ENCODE assay signal across 1 cellular context in the genomic region with DNA sequence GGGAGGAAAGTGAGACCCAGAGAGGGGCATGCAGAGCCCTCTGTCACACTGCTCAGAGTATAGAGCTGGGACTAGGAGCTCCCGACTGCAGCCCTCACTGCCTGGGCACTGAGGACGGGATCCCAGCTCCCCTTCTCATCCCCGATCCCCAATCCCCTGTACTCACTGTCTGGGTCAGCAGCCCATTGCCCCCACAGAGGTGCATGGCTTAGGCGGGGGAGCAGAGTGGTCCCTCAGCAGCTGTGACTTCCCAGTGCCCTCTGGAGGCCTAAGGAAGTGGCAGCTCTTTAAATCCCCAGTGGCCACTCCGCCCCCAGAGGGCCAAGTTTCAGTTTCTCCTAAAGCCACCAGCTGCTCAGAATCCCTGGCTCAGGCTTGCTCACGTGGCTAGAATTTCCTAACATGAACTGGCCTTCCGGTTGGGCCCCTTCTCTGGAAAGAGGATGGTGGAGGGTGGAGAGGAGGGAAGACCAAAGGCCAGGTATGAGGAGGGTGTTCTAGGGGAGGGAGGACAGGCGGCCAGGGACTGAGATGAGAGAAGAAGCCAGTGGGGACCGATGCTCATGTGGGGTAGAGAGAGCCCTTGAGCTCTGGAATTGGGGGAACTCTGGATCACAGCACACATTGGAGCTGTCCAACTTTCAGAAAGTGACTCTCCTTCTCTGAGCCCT.
A peak's percentile ranks its signal among the peaks of the same experiment; 100 is the strongest.
TF ChIP-seq lines count a peak whose summit lies in the region.

A gene with protein sequence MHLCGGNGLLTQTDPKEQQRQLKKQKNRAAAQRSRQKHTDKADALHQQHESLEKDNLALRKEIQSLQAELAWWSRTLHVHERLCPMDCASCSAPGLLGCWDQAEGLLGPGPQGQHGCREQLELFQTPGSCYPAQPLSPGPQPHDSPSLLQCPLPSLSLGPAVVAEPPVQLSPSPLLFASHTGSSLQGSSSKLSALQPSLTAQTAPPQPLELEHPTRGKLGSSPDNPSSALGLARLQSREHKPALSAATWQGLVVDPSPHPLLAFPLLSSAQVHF (minus strand): TSS at position 262 of the 671 bp plus-strand sequence. CDS start 57 bp downstream, at position 205.

TF ChIP-seq in HepG2, 621 proteins besides CTCF, POLR2A, EP300 and RAD21 (continued from another document and continues in another):
- TF ChIP-seq, protein P1, sequence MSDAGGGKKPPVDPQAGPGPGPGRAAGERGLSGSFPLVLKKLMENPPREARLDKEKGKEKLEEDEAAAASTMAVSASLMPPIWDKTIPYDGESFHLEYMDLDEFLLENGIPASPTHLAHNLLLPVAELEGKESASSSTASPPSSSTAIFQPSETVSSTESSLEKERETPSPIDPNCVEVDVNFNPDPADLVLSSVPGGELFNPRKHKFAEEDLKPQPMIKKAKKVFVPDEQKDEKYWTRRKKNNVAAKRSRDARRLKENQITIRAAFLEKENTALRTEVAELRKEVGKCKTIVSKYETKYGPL (CRISPR knock-in tag; IDR thresholded peaks at IDR 0.05): no peak
- peak; percentile 68; the same call in 1 of the 2 replicates for TF ChIP-seq KLF6 (CRISPR knock-in tag; IDR thresholded peaks at IDR 0.05)
- TF ChIP-seq, protein P2, sequence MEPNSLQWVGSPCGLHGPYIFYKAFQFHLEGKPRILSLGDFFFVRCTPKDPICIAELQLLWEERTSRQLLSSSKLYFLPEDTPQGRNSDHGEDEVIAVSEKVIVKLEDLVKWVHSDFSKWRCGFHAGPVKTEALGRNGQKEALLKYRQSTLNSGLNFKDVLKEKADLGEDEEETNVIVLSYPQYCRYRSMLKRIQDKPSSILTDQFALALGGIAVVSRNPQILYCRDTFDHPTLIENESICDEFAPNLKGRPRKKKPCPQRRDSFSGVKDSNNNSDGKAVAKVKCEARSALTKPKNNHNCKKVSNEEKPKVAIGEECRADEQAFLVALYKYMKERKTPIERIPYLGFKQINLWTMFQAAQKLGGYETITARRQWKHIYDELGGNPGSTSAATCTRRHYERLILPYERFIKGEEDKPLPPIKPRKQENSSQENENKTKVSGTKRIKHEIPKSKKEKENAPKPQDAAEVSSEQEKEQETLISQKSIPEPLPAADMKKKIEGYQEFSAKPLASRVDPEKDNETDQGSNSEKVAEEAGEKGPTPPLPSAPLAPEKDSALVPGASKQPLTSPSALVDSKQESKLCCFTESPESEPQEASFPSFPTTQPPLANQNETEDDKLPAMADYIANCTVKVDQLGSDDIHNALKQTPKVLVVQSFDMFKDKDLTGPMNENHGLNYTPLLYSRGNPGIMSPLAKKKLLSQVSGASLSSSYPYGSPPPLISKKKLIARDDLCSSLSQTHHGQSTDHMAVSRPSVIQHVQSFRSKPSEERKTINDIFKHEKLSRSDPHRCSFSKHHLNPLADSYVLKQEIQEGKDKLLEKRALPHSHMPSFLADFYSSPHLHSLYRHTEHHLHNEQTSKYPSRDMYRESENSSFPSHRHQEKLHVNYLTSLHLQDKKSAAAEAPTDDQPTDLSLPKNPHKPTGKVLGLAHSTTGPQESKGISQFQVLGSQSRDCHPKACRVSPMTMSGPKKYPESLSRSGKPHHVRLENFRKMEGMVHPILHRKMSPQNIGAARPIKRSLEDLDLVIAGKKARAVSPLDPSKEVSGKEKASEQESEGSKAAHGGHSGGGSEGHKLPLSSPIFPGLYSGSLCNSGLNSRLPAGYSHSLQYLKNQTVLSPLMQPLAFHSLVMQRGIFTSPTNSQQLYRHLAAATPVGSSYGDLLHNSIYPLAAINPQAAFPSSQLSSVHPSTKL (CRISPR knock-in tag; IDR thresholded peaks at IDR 0.05): peak; percentile 77
- no peak for TF ChIP-seq ZFP1 (CRISPR knock-in tag; IDR thresholded peaks at IDR 0.05)
- no peak for TF ChIP-seq TEAD2 (CRISPR knock-in tag; IDR thresholded peaks at IDR 0.05)
- no peak for TF ChIP-seq ZNF530 (CRISPR knock-in tag; IDR thresholded peaks at IDR 0.05; ENCODE audit: low read depth)
- TF ChIP-seq KLF9 (CRISPR knock-in tag; IDR thresholded peaks at IDR 0.05; ENCODE audit: low read depth): no peak
- peak; percentile 77; the same call in 1 of the 2 replicates for TF ChIP-seq ZMYM3 (CRISPR knock-in tag; IDR thresholded peaks at IDR 0.05)
- no peak for TF ChIP-seq BRCA1 (CRISPR knock-in tag; IDR thresholded peaks at IDR 0.05)
- TF ChIP-seq KDM5B (CRISPR knock-in tag; IDR thresholded peaks at IDR 0.05; ENCODE audit: borderline replicate concordance): no peak; the same call in 1 of the 2 replicates
- peak; percentile 92 for TF ChIP-seq PHF21A (CRISPR knock-in tag; IDR thresholded peaks at IDR 0.05)
- peak; percentile 98 for TF ChIP-seq ZNF746 (CRISPR knock-in tag; IDR thresholded peaks at IDR 0.05)
- TF ChIP-seq PREB (CRISPR knock-in tag; IDR thresholded peaks at IDR 0.05): no peak
- no peak for TF ChIP-seq FUBP1 (CRISPR knock-in tag; IDR thresholded peaks at IDR 0.05; ENCODE audit: borderline replicate concordance)
- peak; percentile 80; the same call in 1 of the 2 replicates for TF ChIP-seq ZBTB7A (CRISPR knock-in tag; IDR thresholded peaks at IDR 0.05)
- TF ChIP-seq SKI (IDR thresholded peaks at IDR 0.05; ENCODE audit: partially characterized antibody): peak; percentile 13
- no peak for TF ChIP-seq NCOR1 (IDR thresholded peaks at IDR 0.05; ENCODE audit: borderline replicate concordance, low read length)
- TF ChIP-seq GLI4 (CRISPR knock-in tag; IDR thresholded peaks at IDR 0.05; ENCODE audit: borderline replicate concordance): no peak
- TF ChIP-seq ARID2 (CRISPR knock-in tag; IDR thresholded peaks at IDR 0.05; ENCODE audit: borderline replicate concordance): peak; percentile 64; the same call in 1 of the 2 replicates
- no peak for TF ChIP-seq PAX8 (CRISPR knock-in tag; IDR thresholded peaks at IDR 0.05; ENCODE audit: borderline replicate concordance)
- 0 out of 2 replicates have a peak, but pooled peaks have one; percentile 6 for TF ChIP-seq NFYC (CRISPR knock-in tag; IDR thresholded peaks at IDR 0.05)
- peak; percentile 56; the same call in 1 of the 2 replicates for TF ChIP-seq ZNF747 (CRISPR knock-in tag; IDR thresholded peaks at IDR 0.05; ENCODE audit: borderline replicate concordance)
- TF ChIP-seq TGIF2 (CRISPR knock-in tag; IDR thresholded peaks at IDR 0.05): peak; percentile 94; the same call in 1 of the 2 replicates
- TF ChIP-seq SKIL (CRISPR knock-in tag; IDR thresholded peaks at IDR 0.05; ENCODE audit: borderline replicate concordance): no peak
- TF ChIP-seq GABPA (IDR thresholded peaks at IDR 0.05; ENCODE audit: low read depth, low read length): no peak
- peak; percentile 83 for TF ChIP-seq GABPA (CRISPR knock-in tag; IDR thresholded peaks at IDR 0.05; ENCODE audit: low read depth)
- TF ChIP-seq ZBTB33 (CRISPR knock-in tag; IDR thresholded peaks at IDR 0.05): peak; percentile 36
- TF ChIP-seq ETV5 (CRISPR knock-in tag; IDR thresholded peaks at IDR 0.05; ENCODE audit: borderline replicate concordance): peak; percentile 98
- no peak for TF ChIP-seq SP2 (CRISPR knock-in tag; IDR thresholded peaks at IDR 0.05)
- TF ChIP-seq, protein P3, sequence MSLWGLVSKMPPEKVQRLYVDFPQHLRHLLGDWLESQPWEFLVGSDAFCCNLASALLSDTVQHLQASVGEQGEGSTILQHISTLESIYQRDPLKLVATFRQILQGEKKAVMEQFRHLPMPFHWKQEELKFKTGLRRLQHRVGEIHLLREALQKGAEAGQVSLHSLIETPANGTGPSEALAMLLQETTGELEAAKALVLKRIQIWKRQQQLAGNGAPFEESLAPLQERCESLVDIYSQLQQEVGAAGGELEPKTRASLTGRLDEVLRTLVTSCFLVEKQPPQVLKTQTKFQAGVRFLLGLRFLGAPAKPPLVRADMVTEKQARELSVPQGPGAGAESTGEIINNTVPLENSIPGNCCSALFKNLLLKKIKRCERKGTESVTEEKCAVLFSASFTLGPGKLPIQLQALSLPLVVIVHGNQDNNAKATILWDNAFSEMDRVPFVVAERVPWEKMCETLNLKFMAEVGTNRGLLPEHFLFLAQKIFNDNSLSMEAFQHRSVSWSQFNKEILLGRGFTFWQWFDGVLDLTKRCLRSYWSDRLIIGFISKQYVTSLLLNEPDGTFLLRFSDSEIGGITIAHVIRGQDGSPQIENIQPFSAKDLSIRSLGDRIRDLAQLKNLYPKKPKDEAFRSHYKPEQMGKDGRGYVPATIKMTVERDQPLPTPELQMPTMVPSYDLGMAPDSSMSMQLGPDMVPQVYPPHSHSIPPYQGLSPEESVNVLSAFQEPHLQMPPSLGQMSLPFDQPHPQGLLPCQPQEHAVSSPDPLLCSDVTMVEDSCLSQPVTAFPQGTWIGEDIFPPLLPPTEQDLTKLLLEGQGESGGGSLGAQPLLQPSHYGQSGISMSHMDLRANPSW (CRISPR knock-in tag; IDR thresholded peaks at IDR 0.05; ENCODE audit: borderline replicate concordance): no peak
- peak; percentile 83 for TF ChIP-seq NR2C2 (CRISPR knock-in tag; IDR thresholded peaks at IDR 0.05; ENCODE audit: borderline replicate concordance)
- no peak for TF ChIP-seq ZNF766 (CRISPR knock-in tag; IDR thresholded peaks at IDR 0.05; ENCODE audit: borderline replicate concordance)
- TF ChIP-seq ZNF292 (CRISPR knock-in tag; IDR thresholded peaks at IDR 0.05; ENCODE audit: borderline replicate concordance, low read depth): peak; percentile 59; the same call in 1 of the 2 replicates
- peak; percentile 25; the same call in 1 of the 2 replicates for TF ChIP-seq ZNF441 (CRISPR knock-in tag; IDR thresholded peaks at IDR 0.05; ENCODE audit: borderline replicate concordance)
- TF ChIP-seq XBP1 (CRISPR knock-in tag; IDR thresholded peaks at IDR 0.05): no peak
- peak; percentile 50; the same call in 1 of the 2 replicates for TF ChIP-seq ZNF644 (CRISPR knock-in tag; IDR thresholded peaks at IDR 0.05; ENCODE audit: low read depth)
- TF ChIP-seq ZFP41 (CRISPR knock-in tag; IDR thresholded peaks at IDR 0.05; ENCODE audit: borderline replicate concordance): no peak
- TF ChIP-seq TOE1 (CRISPR knock-in tag; IDR thresholded peaks at IDR 0.05): peak; percentile 24; the same call in 1 of the 2 replicates
- TF ChIP-seq ZEB1 (IDR thresholded peaks at IDR 0.05; ENCODE audit: insufficient replicate concordance, low read depth): no peak
- TF ChIP-seq ZNF296 (CRISPR knock-in tag; conservative IDR thresholded peaks at IDR 0.05): no peak
- no peak for TF ChIP-seq ZNF7 (CRISPR knock-in tag; IDR thresholded peaks at IDR 0.05)
